Comparison of ENCODE assay signal across 8 cellular contexts in genomic region chr11:65551572-65552398, GRCh38. TPM values are rescaled to one million over a fixed set of nuclear protein-coding genes. Genes with fewer than 3 reads are reported as not detected.
DNase-seq lines count a peak whose midpoint lies in the region; ATAC-seq, FAIRE-seq and TF ChIP-seq lines count a peak whose summit lies in the region.

No MANE protein-coding gene starts in this region.

- ATAC-seq in GM18870 (IDR thresholded peaks at IDR 0.05; ENCODE audit: unreplicated experiment) (peak; percentile 55), WTC11 (peak; percentile 64)

- H3K4me3 Mint-ChIP-seq in WTC11, result peak overlapping the region; percentile 36; the same call in 1 of the 2 replicates
- peak overlapping the region; percentile 73 for H3K4me3 Mint-ChIP-seq in neural crest cell

- POLR2A ChIA-PET in WTC11 (lab: Charles Lee), result interaction anchor here (0.5 to 2.1 kb wide), 8 partner anchors 9 to 1511 kb away, joined by 3 to 7 read pairs (median 4); partner anchors contain the start of genes MALAT1 and ZNRD2

- H3K27ac Mint-ChIP-seq in WTC11, result no peak overlapping the region
- H3K27ac Mint-ChIP-seq in neural crest cell (ENCODE audit: unreplicated experiment), result no peak overlapping the region

- H3K27me3 Mint-ChIP-seq in WTC11 (ENCODE audit: low read depth) (peaks cover 80% of the 10 kb centered on the region), neural crest cell (ENCODE audit: low read depth) (peaks cover 50% of the 10 kb centered on the region)

- H3K9me3 Mint-ChIP-seq in WTC11, result no peaks in the 10 kb centered on the region
- H3K9me3 Mint-ChIP-seq in neural crest cell, result no peaks in the 10 kb centered on the region

- TF ChIP-seq CTCF in WTC11 (IDR thresholded peaks at IDR 0.05) (peak; percentile 49; the same call in 1 of the 2 replicates), neural crest cell (conservative IDR thresholded peaks at IDR 0.05) (peak; percentile 51)

- CTCF ChIA-PET in WTC11 (lab: Charles Lee), result interaction anchor here (0.5 to 5.8 kb wide), 29 partner anchors 10 to 339 kb away, joined by 3 to 171 read pairs (median 4); partner anchors contain the start of genes CCDC85B, CDC42EP2, EHBP1L1 and FAM89B

- H3K4me1 Mint-ChIP-seq in WTC11 (peaks cover 42% of the 10 kb centered on the region), neural crest cell (peaks cover 46% of the 10 kb centered on the region)

- DNase-seq in Ammon's horn (ENCODE audit: low spot score), result peak; percentile 37
- peak; percentile 85 for DNase-seq in NCI-H1105 (lab: John Stamatoyannopoulos, UW)
- peak; percentile 89 for DNase-seq in WTC11 (ENCODE audit: low spot score)
- peak; percentile 22 for DNase-seq in effector CD8-positive, alpha-beta T cell (lab: John Stamatoyannopoulos, UW)
- DNase-seq in neural crest cell (ENCODE audit: low read depth, low spot score), result no peak
- no peak for DNase-seq in putamen (ENCODE audit: low spot score)
- DNase-seq in HTR-8/SVneo (ENCODE audit: insufficient read length, low spot score), result no peak

- no peak for FAIRE-seq in HTR-8/SVneo (lab: Jason Lieb, UNC)

- no peaks in the 10 kb centered on the region for H3K36me3 Mint-ChIP-seq in WTC11
- no peaks in the 10 kb centered on the region for H3K36me3 Mint-ChIP-seq in neural crest cell (ENCODE audit: low read depth)

TF ChIP-seq in WTC11, 78 proteins besides CTCF, POLR2A, EP300 and RAD21:
- TF ChIP-seq, protein P1, sequence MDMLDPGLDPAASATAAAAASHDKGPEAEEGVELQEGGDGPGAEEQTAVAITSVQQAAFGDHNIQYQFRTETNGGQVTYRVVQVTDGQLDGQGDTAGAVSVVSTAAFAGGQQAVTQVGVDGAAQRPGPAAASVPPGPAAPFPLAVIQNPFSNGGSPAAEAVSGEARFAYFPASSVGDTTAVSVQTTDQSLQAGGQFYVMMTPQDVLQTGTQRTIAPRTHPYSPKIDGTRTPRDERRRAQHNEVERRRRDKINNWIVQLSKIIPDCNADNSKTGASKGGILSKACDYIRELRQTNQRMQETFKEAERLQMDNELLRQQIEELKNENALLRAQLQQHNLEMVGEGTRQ (CRISPR knock-in tag; IDR thresholded peaks at IDR 0.05), result no peak
- TF ChIP-seq, protein P2, sequence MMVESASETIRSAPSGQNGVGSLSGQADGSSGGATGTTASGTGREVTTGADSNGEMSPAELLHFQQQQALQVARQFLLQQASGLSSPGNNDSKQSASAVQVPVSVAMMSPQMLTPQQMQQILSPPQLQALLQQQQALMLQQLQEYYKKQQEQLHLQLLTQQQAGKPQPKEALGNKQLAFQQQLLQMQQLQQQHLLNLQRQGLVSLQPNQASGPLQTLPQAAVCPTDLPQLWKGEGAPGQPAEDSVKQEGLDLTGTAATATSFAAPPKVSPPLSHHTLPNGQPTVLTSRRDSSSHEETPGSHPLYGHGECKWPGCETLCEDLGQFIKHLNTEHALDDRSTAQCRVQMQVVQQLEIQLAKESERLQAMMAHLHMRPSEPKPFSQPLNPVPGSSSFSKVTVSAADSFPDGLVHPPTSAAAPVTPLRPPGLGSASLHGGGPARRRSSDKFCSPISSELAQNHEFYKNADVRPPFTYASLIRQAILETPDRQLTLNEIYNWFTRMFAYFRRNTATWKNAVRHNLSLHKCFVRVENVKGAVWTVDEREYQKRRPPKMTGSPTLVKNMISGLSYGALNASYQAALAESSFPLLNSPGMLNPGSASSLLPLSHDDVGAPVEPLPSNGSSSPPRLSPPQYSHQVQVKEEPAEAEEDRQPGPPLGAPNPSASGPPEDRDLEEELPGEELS (CRISPR knock-in tag; IDR thresholded peaks at IDR 0.05), result no peak
- TF ChIP-seq, protein P3, sequence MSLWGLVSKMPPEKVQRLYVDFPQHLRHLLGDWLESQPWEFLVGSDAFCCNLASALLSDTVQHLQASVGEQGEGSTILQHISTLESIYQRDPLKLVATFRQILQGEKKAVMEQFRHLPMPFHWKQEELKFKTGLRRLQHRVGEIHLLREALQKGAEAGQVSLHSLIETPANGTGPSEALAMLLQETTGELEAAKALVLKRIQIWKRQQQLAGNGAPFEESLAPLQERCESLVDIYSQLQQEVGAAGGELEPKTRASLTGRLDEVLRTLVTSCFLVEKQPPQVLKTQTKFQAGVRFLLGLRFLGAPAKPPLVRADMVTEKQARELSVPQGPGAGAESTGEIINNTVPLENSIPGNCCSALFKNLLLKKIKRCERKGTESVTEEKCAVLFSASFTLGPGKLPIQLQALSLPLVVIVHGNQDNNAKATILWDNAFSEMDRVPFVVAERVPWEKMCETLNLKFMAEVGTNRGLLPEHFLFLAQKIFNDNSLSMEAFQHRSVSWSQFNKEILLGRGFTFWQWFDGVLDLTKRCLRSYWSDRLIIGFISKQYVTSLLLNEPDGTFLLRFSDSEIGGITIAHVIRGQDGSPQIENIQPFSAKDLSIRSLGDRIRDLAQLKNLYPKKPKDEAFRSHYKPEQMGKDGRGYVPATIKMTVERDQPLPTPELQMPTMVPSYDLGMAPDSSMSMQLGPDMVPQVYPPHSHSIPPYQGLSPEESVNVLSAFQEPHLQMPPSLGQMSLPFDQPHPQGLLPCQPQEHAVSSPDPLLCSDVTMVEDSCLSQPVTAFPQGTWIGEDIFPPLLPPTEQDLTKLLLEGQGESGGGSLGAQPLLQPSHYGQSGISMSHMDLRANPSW (CRISPR knock-in tag; conservative IDR thresholded peaks at IDR 0.05; ENCODE audit: low read depth), result no peak
- TF ChIP-seq E2F1 (CRISPR knock-in tag; IDR thresholded peaks at IDR 0.05) (no peak), ZNF263 (CRISPR knock-in tag; IDR thresholded peaks at IDR 0.05; ENCODE audit: low read depth) (no peak), NFYB (CRISPR knock-in tag; conservative IDR thresholded peaks at IDR 0.05; ENCODE audit: low read depth) (no peak)
- TF ChIP-seq, protein P4, sequence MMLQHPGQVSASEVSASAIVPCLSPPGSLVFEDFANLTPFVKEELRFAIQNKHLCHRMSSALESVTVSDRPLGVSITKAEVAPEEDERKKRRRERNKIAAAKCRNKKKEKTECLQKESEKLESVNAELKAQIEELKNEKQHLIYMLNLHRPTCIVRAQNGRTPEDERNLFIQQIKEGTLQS (CRISPR knock-in tag; conservative IDR thresholded peaks at IDR 0.05), result no peak

RNA-seq across cellular contexts. Expression of gene LTBP3, which starts 6.4 kb away (rescaled TPM):
- 15.9 to 23.6 TPM (median 20.7 TPM) in 3 replicates for total RNA-seq in WTC11 (2021)
- total RNA-seq in neural crest cell, result 21.0 and 22.5 TPM in 2 replicates

RNA-seq across cellular contexts. Expression of gene ZNRD2, which starts 18.5 kb away (rescaled TPM):
- total RNA-seq in WTC11 (2021), result 54.8 to 70.9 TPM (median 55.7 TPM) in 3 replicates
- total RNA-seq in neural crest cell, result 32.2 and 33.2 TPM in 2 replicates

RNA-seq across cellular contexts. Expression of gene FAM89B, which starts 20.6 kb away (rescaled TPM):
- total RNA-seq in WTC11 (2021) (13.3 to 17.5 TPM (median 16.7 TPM) in 3 replicates), neural crest cell (82.4 and 86.3 TPM in 2 replicates)

RNA-seq across cellular contexts. Expression of gene EHBP1L1, which starts 24.1 kb away (rescaled TPM):
- total RNA-seq in WTC11 (2021) (11.8 to 13.7 TPM (median 12.6 TPM) in 3 replicates), neural crest cell (13.6 and 15.3 TPM in 2 replicates)

RNA-seq across cellular contexts. Expression of gene SCYL1, which starts 26.9 kb away (rescaled TPM):
- total RNA-seq in WTC11 (2021), result 69.6 to 76.8 TPM (median 73.0 TPM) in 3 replicates
- total RNA-seq in neural crest cell, result 66.0 and 68.8 TPM in 2 replicates

Comparison
In these comparisons a context has a peak if more than half of its experiments do, and no peak if none do; other contexts are left out.
1. DNase-seq: peak in Ammon's horn (single experiment), NCI-H1105 (single experiment), WTC11 (single experiment) and effector CD8-positive, alpha-beta T cell (single experiment); none in neural crest cell (single experiment), putamen (single experiment) and HTR-8/SVneo (single experiment).